Comparison of ENCODE assay signal across 6 cellular contexts in genomic region chr1:153679337-153680119, GRCh38. TPM values are rescaled to one million over a fixed set of nuclear protein-coding genes. Genes with fewer than 3 reads are reported as not detected.
DNase-seq lines count a peak whose midpoint lies in the region; ATAC-seq lines count a peak whose summit lies in the region.

No MANE protein-coding gene starts in this region.

- H3K9me3 ChIP-seq in BLaER1 (no peaks in the 10 kb centered on the region), subcutaneous abdominal adipose tissue (ENCODE audit: control insufficient read depth in 5 of 5, low read length in 5 of 5) (no peaks in the 10 kb centered on the region)

- H3K4me2 ChIP-seq in BLaER1: peak overlapping the region; percentile 88

- peaks cover 20% of the 10 kb centered on the region for H3K4me1 Mint-ChIP-seq in T-helper 2 cell treated with Interferon-gamma antibody and Interleukin-4, amounts not matched to agents 5 μg/mL and 100 μg/mL, for 36 hours (ENCODE audit: low read depth)

- H3K36me3 Mint-ChIP-seq in T-helper 2 cell treated with Interferon-gamma antibody and Interleukin-4, amounts not matched to agents 5 μg/mL and 100 μg/mL, for 36 hours (ENCODE audit: low read depth): no peaks in the 10 kb centered on the region

- H3K27me3 ChIP-seq in BLaER1: peaks cover 49% of the 10 kb centered on the region
- no peaks in the 10 kb centered on the region for H3K27me3 ChIP-seq in subcutaneous abdominal adipose tissue (ENCODE audit: control insufficient read depth in 5 of 5, insufficient read depth in 4 of 5, low read length in 5 of 5)

- H3K4me3 ChIP-seq in BLaER1 (peak overlapping the region; percentile 69), subcutaneous abdominal adipose tissue (ENCODE audit: low read depth in 1 of 5, low read length in 5 of 5) (peak overlapping the region; percentile 66 to 89 (median 82))

- H3K4me1 ChIP-seq in BLaER1 (peaks cover 32% of the 10 kb centered on the region), subcutaneous abdominal adipose tissue (ENCODE audit: control insufficient read depth in 5 of 5, insufficient read depth in 5 of 5, low read length in 5 of 5) (peaks cover 6 to 50% (median 39%) of the 10 kb centered on the region in 5 donors)

- ATAC-seq in Right ventricle myocardium superior (ENCODE audit: poor library complexity): peak; percentile 58
- ATAC-seq in HG02798 (IDR thresholded peaks at IDR 0.05; ENCODE audit: poor library complexity, unreplicated experiment): no peak
- ATAC-seq in HG03135 (IDR thresholded peaks at IDR 0.05; ENCODE audit: unreplicated experiment): no peak

- peak overlapping the region; percentile 68 for H3K4me3 Mint-ChIP-seq in T-helper 2 cell treated with Interferon-gamma antibody and Interleukin-4, amounts not matched to agents 5 μg/mL and 100 μg/mL, for 36 hours

- H3K27me3 Mint-ChIP-seq in T-helper 2 cell treated with Interferon-gamma antibody and Interleukin-4, amounts not matched to agents 5 μg/mL and 100 μg/mL, for 36 hours (ENCODE audit: low read depth): peaks cover 61% of the 10 kb centered on the region

- DNase-seq in T-helper 2 cell treated with Interferon-gamma antibody and Interleukin-4, amounts not matched to agents 5 μg/mL and 100 μg/mL, for 36 hours (ENCODE audit: low spot score): no peak
- peak; percentile 51 for DNase-seq in Right ventricle myocardium superior

- peak overlapping the region; percentile 57; the same call in 1 of the 2 replicates for H3K27ac ChIP-seq in BLaER1
- H3K27ac ChIP-seq in subcutaneous abdominal adipose tissue (ENCODE audit: low read depth, low read length): peak overlapping the region; percentile 81

- no peak overlapping the region for H3K27ac Mint-ChIP-seq in T-helper 2 cell treated with Interferon-gamma antibody and Interleukin-4, amounts not matched to agents 5 μg/mL and 100 μg/mL, for 36 hours

- H4K20me1 ChIP-seq in BLaER1: no peaks in the 10 kb centered on the region

- no peaks in the 10 kb centered on the region for H3K36me3 ChIP-seq in BLaER1
- peaks cover 0 to 31% (median 30%) of the 10 kb centered on the region in 5 donors for H3K36me3 ChIP-seq in subcutaneous abdominal adipose tissue (ENCODE audit: control insufficient read depth in 5 of 5, insufficient read depth in 5 of 5, low read length in 5 of 5)

- no peaks in the 10 kb centered on the region for H3K9me3 Mint-ChIP-seq in T-helper 2 cell treated with Interferon-gamma antibody and Interleukin-4, amounts not matched to agents 5 μg/mL and 100 μg/mL, for 36 hours

- H3K9ac ChIP-seq in BLaER1: peak overlapping the region; percentile 67
- peak overlapping the region; percentile 2 to 87 (median 68) for H3K9ac ChIP-seq in subcutaneous abdominal adipose tissue (ENCODE audit: low read length in 5 of 5)

- intact Hi-C loops in Right ventricle myocardium superior (cut with DNase I): loop anchor here (2.0 to 5.0 kb wide), 4 partner anchors 69 to 308 kb away; partner anchors contain the start of gene RAB13

RNA-seq across cellular contexts. Expression of gene NPR1, which starts 1.0 kb away (rescaled TPM):
- 10.0 TPM for total RNA-seq in Right ventricle myocardium superior

RNA-seq across cellular contexts. Expression of gene ILF2, which starts 8.7 kb away (rescaled TPM):
- total RNA-seq in Right ventricle myocardium superior: 55.3 TPM

RNA-seq across cellular contexts. Expression of gene SNAPIN, which starts 21.0 kb away (rescaled TPM):
- total RNA-seq in Right ventricle myocardium superior: 57.2 TPM

RNA-seq across cellular contexts. Expression of gene CHTOP, which starts 45.7 kb away (rescaled TPM):
- total RNA-seq in Right ventricle myocardium superior: 68.1 TPM

RNA-seq across cellular contexts. Expression of gene INTS3, which starts 48.3 kb away (rescaled TPM):
- 31.8 TPM for total RNA-seq in Right ventricle myocardium superior
